8 cellular contexts compared by ENCODE assay signal in genomic region chr10:18104223-18104872, GRCh38. TPM values are rescaled to one million over a fixed set of nuclear protein-coding genes. Genes with fewer than 3 reads are reported as not detected.
DNase-seq lines count a peak whose midpoint lies in the region; FAIRE-seq and TF ChIP-seq lines count a peak whose summit lies in the region.

No MANE protein-coding gene starts in this region.

- H3K27me3 ChIP-seq in endothelial cell of umbilical vein (ENCODE audit: control insufficient read depth in 2 of 2, insufficient read depth in 2 of 2, low read length in 2 of 2) (no peaks in the 10 kb centered on the region), tibial artery (no peaks in the 10 kb centered on the region)

- no TSS peak for BruUV-seq in endothelial cell of umbilical vein (replicated peaks; lab: Mats Ljungman, UMichigan)

- DNase-seq in NCI-H2107 treated with DMSO at 0.1 percent for 48 hours (lab: John Stamatoyannopoulos, UW; ENCODE audit: unreplicated experiment), result peak; percentile 4
- DNase-seq in NCI-H2107 (lab: John Stamatoyannopoulos, UW), result no peak
- DNase-seq in LHCN-M2 (ENCODE audit: low read depth), result peak; percentile 36
- peak; percentile 13 to 14 for DNase-seq in activated CD4-positive, alpha-beta T cell treated with anti-CD3 and anti-CD28 coated beads for 4 hours
- peak; percentile 52 for DNase-seq in endothelial cell of umbilical vein (ENCODE audit: low read depth, low spot score)
- DNase-seq in mucosa of gallbladder (ENCODE audit: low spot score), result peak; percentile 20
- peak in 1 of 2 donors; percentile 71 for DNase-seq in tibial artery
- no peak for DNase-seq in NCI-H128 (lab: John Stamatoyannopoulos, UW; ENCODE audit: unreplicated experiment)

- no peaks in the 10 kb centered on the region for H4K20me1 ChIP-seq in endothelial cell of umbilical vein (replicated peaks; ENCODE audit: control insufficient read depth, extremely low read depth, insufficient read depth, low read length)

- POLR2A ChIA-PET in endothelial cell of umbilical vein (lab: Charles Lee), result no interaction called here

- dilution Hi-C loops in endothelial cell of umbilical vein (cut with MboI; ENCODE audit: extremely low pct_ligation_motif_present, low sequenced_read_pairs), result no loop called here

- H3K36me3 ChIP-seq in endothelial cell of umbilical vein (ENCODE audit: control insufficient read depth in 2 of 2, extremely low read depth in 1 of 2, insufficient read depth in 2 of 2, low read length in 2 of 2), result no peaks in the 10 kb centered on the region
- H3K36me3 ChIP-seq in tibial artery, result no peaks in the 10 kb centered on the region

- H3K79me2 ChIP-seq in endothelial cell of umbilical vein (ENCODE audit: control insufficient read depth, insufficient read depth, low read length), result no peaks in the 10 kb centered on the region

- FAIRE-seq in endothelial cell of umbilical vein (lab: Jason Lieb, UNC), result peak; percentile 86

- no peak overlapping the region for H2AFZ ChIP-seq in endothelial cell of umbilical vein (ENCODE audit: low read depth, low read length)

- H3K27ac ChIP-seq in endothelial cell of umbilical vein (ENCODE audit: insufficient read depth, low read depth, low read length), result no peak overlapping the region
- H3K27ac ChIP-seq in tibial artery, result peak overlapping the region in 1 of 2 donors; percentile 23

- no peaks in the 10 kb centered on the region for H3K4me1 ChIP-seq in endothelial cell of umbilical vein (ENCODE audit: control insufficient read depth, extremely low read depth, insufficient read depth, low read length)
- H3K4me1 ChIP-seq in tibial artery, result no peaks in the 10 kb centered on the region

- TF ChIP-seq CTCF in endothelial cell of umbilical vein (IDR thresholded peaks at IDR 0.05; ENCODE audit: extremely low read depth in 1 of 2, insufficient read depth in 1 of 2, low read depth in 1 of 2, low read length in 2 of 2) (peak; percentile 50 to 52), tibial artery (IDR thresholded peaks at IDR 0.05) (peak; percentile 67 to 78)

- no peak for TF ChIP-seq POLR2A in endothelial cell of umbilical vein (IDR thresholded peaks at IDR 0.05; ENCODE audit: low read depth, low read length)

- intact Hi-C loops in endothelial cell of umbilical vein (cut with micrococcal nuclease) (loop anchor here (1.0 kb wide), 3 partner anchors 194 to 497 kb away; no protein-coding TSS in a partner anchor), tibial artery (cut with DNase I; ENCODE audit: low total_unique reads) (loop anchor here (5.0 to 10.0 kb wide), 3 partner anchors 110 to 497 kb away; no protein-coding TSS in a partner anchor)

- H3K9ac ChIP-seq in endothelial cell of umbilical vein (replicated peaks; ENCODE audit: extremely low read depth, insufficient read depth, low read length), result no peak overlapping the region

- no peak overlapping the region for H3K4me3 ChIP-seq in endothelial cell of umbilical vein (replicated peaks in 1 of 3; ENCODE audit: insufficient read depth in 1 of 3, low read depth in 1 of 3, low read length in 3 of 3)
- H3K4me3 ChIP-seq in tibial artery, result peak overlapping the region in 1 of 2 donors; percentile 37

- CTCF ChIA-PET in endothelial cell of umbilical vein (lab: Charles Lee), result interaction anchor here (1.2 kb wide), 1 partner anchor 8 kb away, joined by 3 read pairs; no protein-coding TSS in a partner anchor

- H3K9me3 ChIP-seq in endothelial cell of umbilical vein (replicated peaks; ENCODE audit: control insufficient read depth, insufficient read depth, low read length), result no peaks in the 10 kb centered on the region
- H3K9me3 ChIP-seq in tibial artery, result no peaks in the 10 kb centered on the region

- H3K9me1 ChIP-seq in endothelial cell of umbilical vein (replicated peaks; ENCODE audit: control insufficient read depth, extremely low read depth, insufficient read depth, low read length), result no peaks in the 10 kb centered on the region

- no peak overlapping the region for H3K4me2 ChIP-seq in endothelial cell of umbilical vein (ENCODE audit: insufficient read depth, low read length)

TF ChIP-seq in endothelial cell of umbilical vein, 7 proteins besides CTCF, POLR2A, EP300 and RAD21:
- TF ChIP-seq MYC (IDR thresholded peaks at IDR 0.05; ENCODE audit: low read depth, low read length) (no peak), POLR2AphosphoS5 (IDR thresholded peaks at IDR 0.05; ENCODE audit: insufficient read depth, low read depth, low read length) (no peak), FOS (IDR thresholded peaks at IDR 0.05; ENCODE audit: borderline replicate concordance, insufficient read depth, low read length) (no peak), EZH2 (IDR thresholded peaks at IDR 0.05; ENCODE audit: borderline replicate concordance, low read depth, low read length, severe bottlenecking) (no peak)
TF ChIP-seq in endothelial cell of umbilical vein: peak in this region for 0.

RNA-seq across cellular contexts. Expression of gene CACNB2, which starts 35.9 kb away (rescaled TPM):
- total RNA-seq in LHCN-M2 (2014; rRNA removed) (not detected in 2 replicates), endothelial cell of umbilical vein (not detected in 2 replicates), mucosa of gallbladder (8.4 TPM)
- polyA plus RNA-seq in LHCN-M2 (2012), result 0.04 TPM
- polyA plus RNA-seq in endothelial cell of umbilical vein, result not detected in 2 replicates
- polyA plus RNA-seq in endothelial cell of umbilical vein (2011; cell fraction: cytosol; rRNA removed), result not detected in 2 replicates
- polyA plus RNA-seq in endothelial cell of umbilical vein (2011; cell fraction: nucleus; rRNA removed), result not detected in 2 replicates
- 0.13 TPM in 1 of 2 replicates, not detected in the other for polyA plus RNA-seq in endothelial cell of umbilical vein (2012)
- polyA minus RNA-seq in endothelial cell of umbilical vein, result not detected in 2 replicates
- not detected for polyA minus RNA-seq in endothelial cell of umbilical vein (2011; cell fraction: cytosol; rRNA and poly(A)+ RNA removed)
- polyA minus RNA-seq in endothelial cell of umbilical vein (2011; cell fraction: nucleus; rRNA and poly(A)+ RNA removed), result not detected in 2 replicates

Comparison
In these comparisons a context has a peak if more than half of its experiments do, and no peak if none do; other contexts are left out.
1. DNase-seq: peak in NCI-H2107 treated with DMSO at 0.1 percent for 48 hours (single experiment), LHCN-M2 (single experiment), activated CD4-positive, alpha-beta T cell treated with anti-CD3 and anti-CD28 coated beads for 4 hours (2 of 2), endothelial cell of umbilical vein (single experiment) and mucosa of gallbladder (single experiment); none in NCI-H2107 (single experiment) and NCI-H128 (single experiment).